In the genomic region with DNA sequence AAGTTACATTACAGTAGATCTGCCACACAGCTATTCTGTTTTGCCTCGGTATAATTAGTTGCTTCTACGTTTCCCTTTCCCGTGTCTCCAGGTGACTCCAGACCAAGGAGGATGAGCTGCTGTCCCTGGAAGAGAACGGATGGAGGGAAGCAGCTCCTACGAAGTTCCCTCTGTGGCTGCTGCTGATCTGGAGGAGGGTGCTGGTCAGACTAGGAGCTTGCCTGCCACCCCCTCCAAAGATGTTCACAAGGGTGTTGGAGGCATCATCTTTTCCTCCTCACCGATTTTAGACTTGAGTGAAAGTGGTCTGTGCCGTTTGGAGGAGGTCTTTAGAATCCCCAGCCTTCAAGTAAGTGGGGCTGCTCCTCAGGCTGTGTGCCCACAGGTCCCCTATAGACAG, we compare ENCODE assay signal across 15 cellular contexts. TPM values are rescaled to one million over a fixed set of nuclear protein-coding genes. Genes with fewer than 3 reads are reported as not detected.
DNase-seq lines count a peak whose midpoint lies in the region; ATAC-seq, FAIRE-seq and TF ChIP-seq lines count a peak whose summit lies in the region.
"Had no signal": no experiment of that assay in that cellular context is flagged by ENCODE, and none has a peak within 500 bp of the region (broad histone marks: within the 10 kb centered on the region; RNA-seq: fewer than 3 reads in every experiment).

No MANE protein-coding gene starts in this region.

- H3K9me3 ChIP-seq in DND-41 (ENCODE audit: insufficient read depth, low read length, severe bottlenecking), result no peaks in the 10 kb centered on the region
- no peaks in the 10 kb centered on the region for H3K9me3 ChIP-seq in naive thymus-derived CD4-positive, alpha-beta T cell (ENCODE audit: control insufficient read depth in 2 of 3, low read length in 3 of 3)
- H3K9me3 ChIP-seq: HAP-1, MG63, stomach had no signal

- H3K9me3 Mint-ChIP-seq in activated CD8-positive, alpha-beta T cell treated with anti-CD3 and anti-CD28 coated beads for 36 hours, result no peaks in the 10 kb centered on the region
- H3K9me3 Mint-ChIP-seq in naive thymus-derived CD4-positive, alpha-beta T cell, result peaks cover 0 to 13% (median 0%) of the 10 kb centered on the region in 11 donors

- H3K4me3 ChIP-seq in DND-41 (ENCODE audit: low read depth in 1 of 2, low read length in 2 of 2), result no peak overlapping the region; a peak in 1 of 4 replicates
- no peak overlapping the region for H3K4me3 ChIP-seq in naive thymus-derived CD4-positive, alpha-beta T cell (ENCODE audit: low read length)

- no peak overlapping the region for H2AFZ ChIP-seq in DND-41 (ENCODE audit: low read depth, low read length)

- no peak for FAIRE-seq in H54 (lab: Jason Lieb, UNC)

- H3K36me3 Mint-ChIP-seq in activated CD8-positive, alpha-beta T cell treated with anti-CD3 and anti-CD28 coated beads for 36 hours (ENCODE audit: low read depth), result peaks cover 28% of the 10 kb centered on the region
- H3K36me3 Mint-ChIP-seq in naive thymus-derived CD4-positive, alpha-beta T cell, result peaks cover 0 to 16% (median under 1%) of the 10 kb centered on the region in 5 donors

- H3K27me3 ChIP-seq in DND-41 (ENCODE audit: insufficient read depth, low read length, poor library complexity), result no peaks in the 10 kb centered on the region
- H3K27me3 ChIP-seq in naive thymus-derived CD4-positive, alpha-beta T cell (ENCODE audit: control insufficient read depth in 2 of 2, insufficient read depth in 2 of 2, low read length in 2 of 2), result no peaks in the 10 kb centered on the region
- H3K27me3 ChIP-seq: MG63, stomach had no signal

- peaks cover 41% of the 10 kb centered on the region for H3K4me1 ChIP-seq in DND-41 (ENCODE audit: insufficient read depth, low read length)
- H3K4me1 ChIP-seq in naive thymus-derived CD4-positive, alpha-beta T cell (ENCODE audit: control insufficient read depth in 2 of 2, insufficient read depth in 2 of 2, low read length in 2 of 2), result peaks cover 11 to 24% of the 10 kb centered on the region in 2 donors

- peaks cover 33% of the 10 kb centered on the region for H3K79me2 ChIP-seq in DND-41 (ENCODE audit: insufficient read depth, low read length)

- H3K27ac ChIP-seq in C4-2B (peak overlapping the region; percentile 36), DND-41 (ENCODE audit: low read length) (no peak overlapping the region)
- no peak overlapping the region for H3K27ac ChIP-seq in naive thymus-derived CD4-positive, alpha-beta T cell (ENCODE audit: low read depth, low read length)
- H3K27ac ChIP-seq: epithelial cell of prostate had no signal

- H3K36me3 ChIP-seq in DND-41 (ENCODE audit: insufficient read depth, low read length), result peaks cover 11% of the 10 kb centered on the region
- no peaks in the 10 kb centered on the region for H3K36me3 ChIP-seq in naive thymus-derived CD4-positive, alpha-beta T cell (ENCODE audit: control insufficient read depth in 2 of 3, insufficient read depth in 3 of 3, low read length in 3 of 3)

- CTCF ChIA-PET in activated CD8-positive, alpha-beta T cell treated with anti-CD3 and anti-CD28 coated beads for 36 hours (lab: Charles Lee), result no interaction called here
- CTCF ChIA-PET in naive thymus-derived CD4-positive, alpha-beta T cell (lab: Charles Lee), result no interaction called here

- ATAC-seq in DND-41 (ENCODE audit: insufficient read depth, low read depth), result no peak
- ATAC-seq in activated CD8-positive, alpha-beta T cell treated with anti-CD3 and anti-CD28 coated beads for 36 hours, result no peak
- ATAC-seq in naive thymus-derived CD4-positive, alpha-beta T cell, result no peak
- ATAC-seq: sciatic nerve had no signal

- peaks cover 16% of the 10 kb centered on the region for H4K20me1 ChIP-seq in DND-41 (ENCODE audit: insufficient read depth, low read length)

- no peak for TF ChIP-seq POLR2A in H54 (IDR thresholded peaks at IDR 0.05; ENCODE audit: low read depth, low read length)

- no peak overlapping the region for H3K9ac ChIP-seq in DND-41 (ENCODE audit: low read depth, low read length)

- H3K4me2 ChIP-seq in DND-41 (ENCODE audit: insufficient read depth, low read length), result peak overlapping the region; percentile 94; the same call in 1 of the 2 replicates

- DNase-seq in DND-41 (no peak), H54 (ENCODE audit: insufficient read length, low spot score) (no peak), DMS79 (lab: John Stamatoyannopoulos, UW) (no peak), NCI-H2029 (lab: John Stamatoyannopoulos, UW) (no peak)
- DNase-seq in activated CD8-positive, alpha-beta T cell treated with anti-CD3 and anti-CD28 coated beads for 36 hours, result no peak
- no peak for DNase-seq in naive thymus-derived CD4-positive, alpha-beta T cell
- no peak for DNase-seq in central memory CD4-positive, alpha-beta T cell
- DNase-seq: activated effector memory CD4-positive, alpha-beta T cell treated with anti-CD3 and anti-CD28 coated beads, Interleukin-2, amount 50 U/mL, for 16 hours; MG63; NCI-H2171; stomach had no signal

- no peak overlapping the region for H3K27ac Mint-ChIP-seq in activated CD8-positive, alpha-beta T cell treated with anti-CD3 and anti-CD28 coated beads for 36 hours
- peak overlapping the region in 7 of 9 donors; percentile 59 to 97 (median 95) for H3K27ac Mint-ChIP-seq in naive thymus-derived CD4-positive, alpha-beta T cell

- no peaks in the 10 kb centered on the region for H3K27me3 Mint-ChIP-seq in activated CD8-positive, alpha-beta T cell treated with anti-CD3 and anti-CD28 coated beads for 36 hours
- H3K27me3 Mint-ChIP-seq in naive thymus-derived CD4-positive, alpha-beta T cell, result peaks cover 0 to 7% (median 0%) of the 10 kb centered on the region in 5 donors

- peak overlapping the region; percentile 90 for H3K4me3 Mint-ChIP-seq in activated CD8-positive, alpha-beta T cell treated with anti-CD3 and anti-CD28 coated beads for 36 hours
- peak overlapping the region; percentile 41 to 96 (median 88) for H3K4me3 Mint-ChIP-seq in naive thymus-derived CD4-positive, alpha-beta T cell

- POLR2A ChIA-PET in activated CD8-positive, alpha-beta T cell treated with anti-CD3 and anti-CD28 coated beads for 36 hours (lab: Charles Lee), result no interaction called here
- POLR2A ChIA-PET in naive thymus-derived CD4-positive, alpha-beta T cell (lab: Charles Lee), result no interaction called here

- intact Hi-C loops in activated CD8-positive, alpha-beta T cell treated with anti-CD3 and anti-CD28 coated beads for 36 hours (cut with micrococcal nuclease), result no loop called here
- intact Hi-C loops in naive thymus-derived CD4-positive, alpha-beta T cell (cut with micrococcal nuclease), result loop anchor here (2.0 to 5.0 kb wide), 6 partner anchors 63 to 1059 kb away; a partner anchor contains a TSS

- TF ChIP-seq CTCF in C4-2B (conservative IDR thresholded peaks at IDR 0.05), result no peak
- no peak for TF ChIP-seq CTCF in DND-41 (IDR thresholded peaks at IDR 0.05; ENCODE audit: borderline replicate concordance, extremely low read depth, low read length, poor library complexity, severe bottlenecking)
- TF ChIP-seq CTCF in activated CD8-positive, alpha-beta T cell treated with anti-CD3 and anti-CD28 coated beads for 36 hours (IDR thresholded peaks at IDR 0.05), result no peak

- H3K4me1 Mint-ChIP-seq in activated CD8-positive, alpha-beta T cell treated with anti-CD3 and anti-CD28 coated beads for 36 hours (ENCODE audit: low read depth), result peaks cover 51% of the 10 kb centered on the region
- H3K4me1 Mint-ChIP-seq in naive thymus-derived CD4-positive, alpha-beta T cell, result peaks cover 40 to 74% (median 61%) of the 10 kb centered on the region in 7 donors

RNA-seq across cellular contexts. Expression of a gene that starts 1.4 kb away (rescaled TPM):
- 1 to 10 TPM; 2.7 to 3.5 TPM for total RNA-seq in activated CD8-positive, alpha-beta T cell treated with anti-CD3 and anti-CD28 coated beads for 36 hours
- 10 to 100 TPM in 1 of 5 experiments, 1 to 10 TPM in 4; 3.4 to 10.8 (median 7.1) TPM for total RNA-seq in naive thymus-derived CD4-positive, alpha-beta T cell
- polyA plus RNA-seq in naive thymus-derived CD4-positive, alpha-beta T cell, result 1 to 10 TPM; 1.8 to 4.9 TPM

RNA-seq across cellular contexts. Expression of a gene that starts 25.6 kb away (rescaled TPM):
- total RNA-seq in activated CD8-positive, alpha-beta T cell treated with anti-CD3 and anti-CD28 coated beads for 36 hours, result 10 to 100 TPM; 29.3 to 31.4 TPM
- 10 to 100 TPM in 4 of 5 experiments, 1 to 10 TPM in 1; 8.7 to 19.4 (median 12.0) TPM for total RNA-seq in naive thymus-derived CD4-positive, alpha-beta T cell
- 1 to 10 TPM; 4.6 to 7.2 TPM for polyA plus RNA-seq in naive thymus-derived CD4-positive, alpha-beta T cell
